ENCODE assay signal across 8 cellular contexts in genomic region chr12:48815281-48816110, GRCh38. TPM values are rescaled to one million over a fixed set of nuclear protein-coding genes. Genes with fewer than 3 reads are reported as not detected.
A peak's percentile ranks its signal among the peaks of the same experiment; 100 is the strongest.
DNase-seq lines count a peak whose midpoint lies in the region; ATAC-seq and TF ChIP-seq lines count a peak whose summit lies in the region.

No MANE protein-coding gene starts in this region.

- peak overlapping the region; percentile 95 for H3K14ac ChIP-seq in IMR-90 (replicated peaks; ENCODE audit: low read depth, low read length)

- no peaks in the 10 kb centered on the region for H3K36me3 Mint-ChIP-seq in osteocyte (ENCODE audit: unreplicated experiment)

- H3K4me2 ChIP-seq in IMR-90 (ENCODE audit: low read depth, low read length) (peak overlapping the region; percentile 65), OCI-LY7 (ENCODE audit: low read length) (peak overlapping the region; percentile 78)

- no peaks in the 10 kb centered on the region for H3K9me3 ChIP-seq in IMR-90 (ENCODE audit: control insufficient read depth, insufficient read depth, low read length)
- H3K9me3 ChIP-seq in OCI-LY7 (ENCODE audit: low read length) = no peaks in the 10 kb centered on the region
- H3K9me3 ChIP-seq in adrenal gland (replicated peaks in 1 of 3) = no peaks in the 10 kb centered on the region

- TF ChIP-seq POLR2A in IMR-90 (IDR thresholded peaks at IDR 0.05; ENCODE audit: low read depth, low read length) = no peak
- TF ChIP-seq POLR2A in adrenal gland (IDR thresholded peaks at IDR 0.05) = peak in 1 of 2 donors; percentile 64

- peak overlapping the region; percentile 94 for H2AK9ac ChIP-seq in IMR-90 (replicated peaks; ENCODE audit: low read depth, low read length, poor library complexity)

- peaks cover 43 to 84% of the 10 kb centered on the region in 2 experiments for H3K79me1 ChIP-seq in IMR-90 (ENCODE audit: low read depth in 1 of 2, low read length in 2 of 2)

- H3K27ac ChIP-seq in IMR-90 (ENCODE audit: insufficient read depth, low read length) (peak overlapping the region; percentile 97), OCI-LY7 (ENCODE audit: low read depth, low read length, poor library complexity, severe bottlenecking) (peak overlapping the region; percentile 60), adrenal gland (peak overlapping the region; percentile 9 to 90 (median 77))

- no peaks in the 10 kb centered on the region for H3K9me3 Mint-ChIP-seq in osteocyte (ENCODE audit: unreplicated experiment)

- H2AFZ ChIP-seq in IMR-90 (replicated peaks; ENCODE audit: low read length, poor library complexity) = peak overlapping the region; percentile 96
- peak overlapping the region; percentile 82 for H2AFZ ChIP-seq in OCI-LY7 (ENCODE audit: low read length)

- H3K18ac ChIP-seq in IMR-90 (ENCODE audit: low read depth, low read length) = peak overlapping the region; percentile 56

- 1% methylated on average over 15 of the region's 37 CpGs; no CpG with 5 or more reads in 1 of the 2 experiments for WGBS in IMR-90 (ENCODE audit: extremely low coverage in 2 of 2, insufficient read length in 1 of 2), 2 experiments
- 1 to 2% (median 2%) methylated on average over 21 to 37 of the region's 37 CpGs for WGBS in adrenal gland, 4 donors

- dilution Hi-C loops in IMR-90 (cut with HindIII; ENCODE audit: low sequenced_read_pairs, unreplicated experiment) = no loop called here

- H3K9me1 ChIP-seq in IMR-90 (ENCODE audit: insufficient read depth, low read length) = peaks cover 34% of the 10 kb centered on the region

- DNase-seq in COR-L47 (lab: John Stamatoyannopoulos, UW) = peak; percentile 78
- DNase-seq in IMR-90 = peak; percentile 78
- DNase-seq in OCI-LY7 (ENCODE audit: low spot score) = peak; percentile 53
- DNase-seq in adrenal gland = peak; percentile 70 to 85 (median 81)
- peak; percentile 86 for DNase-seq in cardiac septum (ENCODE audit: low spot score)
- DNase-seq in osteocyte (ENCODE audit: extremely low spot score, unreplicated experiment) = peak; percentile 92

- H3K4me1 ChIP-seq in IMR-90 (ENCODE audit: control insufficient read depth, insufficient read depth, low read length) (peaks cover 38% of the 10 kb centered on the region), OCI-LY7 (ENCODE audit: insufficient read depth, low read length, poor library complexity, severe bottlenecking) (peaks cover 27% of the 10 kb centered on the region), adrenal gland (replicated peaks in 1 of 2) (peaks cover 24 to 32% of the 10 kb centered on the region in 2 donors)

- intact Hi-C loops in IMR-90 (cut with micrococcal nuclease) = no loop called here
- intact Hi-C loops in OCI-LY7 (cut with micrococcal nuclease; ENCODE audit: unreplicated experiment) = loop anchor here (2.0 kb wide), 1 partner anchor 37 kb away; the partner anchor contains the start of gene DDX23
- intact Hi-C loops in adrenal gland (cut with DNase I) = no loop called here
- intact Hi-C loops in cardiac septum (cut with DNase I) = no loop called here

- H3K9ac ChIP-seq in IMR-90 (ENCODE audit: low read depth, low read length) = peak overlapping the region; percentile 93

- H3K4me3 Mint-ChIP-seq in osteocyte (ENCODE audit: unreplicated experiment) = peak overlapping the region; percentile 97

- H3K4me3 ChIP-seq in IMR-90 (ENCODE audit: insufficient read depth, low read depth, low read length) = peak overlapping the region; percentile 55
- H3K4me3 ChIP-seq in OCI-LY7 (ENCODE audit: low read depth, low read length, poor library complexity, severe bottlenecking) = peak overlapping the region; percentile 72
- H3K4me3 ChIP-seq in adrenal gland = peak overlapping the region; percentile 74 to 88 (median 78)

- BruUV-seq in IMR-90 (replicated peaks; lab: Mats Ljungman, UMichigan) (no TSS peak), OCI-LY7 (replicated peaks; lab: Mats Ljungman, UMichigan) (no TSS peak)

- peak overlapping the region; percentile 98 for H3K27ac Mint-ChIP-seq in osteocyte (ENCODE audit: unreplicated experiment)

- H2BK15ac ChIP-seq in IMR-90 (ENCODE audit: low read depth, low read length) = peak overlapping the region; percentile 16; the same call in 1 of the 3 replicates

- peak overlapping the region; percentile 94 for H3K4ac ChIP-seq in IMR-90 (ENCODE audit: low read depth, low read length)

- no peaks in the 10 kb centered on the region for H3K27me3 Mint-ChIP-seq in osteocyte (ENCODE audit: unreplicated experiment)

- H3K79me2 ChIP-seq in OCI-LY7 (ENCODE audit: insufficient read depth, low read depth, low read length) = no peaks in the 10 kb centered on the region

- peak overlapping the region; percentile 95 for H3K56ac ChIP-seq in IMR-90 (ENCODE audit: extremely low read depth, insufficient read depth, low read length)

- no peak for TF ChIP-seq RAD21 in IMR-90 (IDR thresholded peaks at IDR 0.05; ENCODE audit: low read length)

- no peaks in the 10 kb centered on the region; the same call in 1 of the 2 replicates for H3K36me3 ChIP-seq in IMR-90 (ENCODE audit: control insufficient read depth, insufficient read depth, low read length)
- no peaks in the 10 kb centered on the region for H3K36me3 ChIP-seq in OCI-LY7 (ENCODE audit: insufficient read depth, low read length)
- H3K36me3 ChIP-seq in adrenal gland (replicated peaks in 1 of 2) = no peaks in the 10 kb centered on the region

- no peaks in the 10 kb centered on the region for H3K27me3 ChIP-seq in IMR-90 (ENCODE audit: control insufficient read depth, insufficient read depth, low read length)
- H3K27me3 ChIP-seq in adrenal gland = no peaks in the 10 kb centered on the region

- H4K20me1 ChIP-seq in IMR-90 (ENCODE audit: insufficient read depth, low read length) (0 out of 2 replicates have a peak, but pooled peaks cover 4% of the 10 kb centered on the region), OCI-LY7 (ENCODE audit: insufficient read depth, low read length) (no peaks in the 10 kb centered on the region)

- H4K5ac ChIP-seq in IMR-90 (ENCODE audit: low read depth, low read length) = peak overlapping the region; percentile 29

- POLR2A ChIA-PET in IMR-90 (lab: Charles Lee; ENCODE audit: unreplicated experiment) (interaction anchor here (0.7 kb wide), 1 partner anchor 17 kb away, joined by 3 read pairs; no protein-coding TSS in a partner anchor), OCI-LY7 (lab: Charles Lee) (interaction anchor here (0.6 to 1.6 kb wide), 7 partner anchors 37 to 375 kb away, joined by 3 to 9 read pairs (median 3); partner anchors contain the start of genes CCNT1, DDX23 and RND1)

- H2BK5ac ChIP-seq in IMR-90 (ENCODE audit: low read depth, low read length, poor library complexity, severe bottlenecking) = peak overlapping the region; percentile 95

- H2AK5ac ChIP-seq in IMR-90 (ENCODE audit: low read depth, low read length) = peak overlapping the region; percentile 99

- TF ChIP-seq CTCF in IMR-90 (conservative IDR thresholded peaks at IDR 0.05; ENCODE audit: low read depth, low read length) = no peak
- no peak for TF ChIP-seq CTCF in OCI-LY7 (conservative IDR thresholded peaks at IDR 0.05; ENCODE audit: low read length)
- no peak for TF ChIP-seq CTCF in adrenal gland (IDR thresholded peaks at IDR 0.05)
- no peak for TF ChIP-seq CTCF in osteocyte (IDR thresholded peaks at IDR 0.05)

- H3K4me1 Mint-ChIP-seq in osteocyte (ENCODE audit: unreplicated experiment) = peaks cover 70% of the 10 kb centered on the region

- no peak overlapping the region for H2BK20ac ChIP-seq in IMR-90 (ENCODE audit: low read depth, low read length)

- H3K23ac ChIP-seq in IMR-90 (ENCODE audit: low read depth, low read length) = peak overlapping the region; percentile 81

- peak overlapping the region; percentile 43 for H2BK120ac ChIP-seq in IMR-90 (ENCODE audit: low read depth, low read length)

- in situ Hi-C loops in IMR-90 (cut with MboI; ENCODE audit: low sequenced_read_pairs) = no loop called here

- ATAC-seq in GM19455 (IDR thresholded peaks at IDR 0.05; ENCODE audit: unreplicated experiment) (peak; percentile 30), IMR-90 (ENCODE audit: low read depth) (peak; percentile 47), HG03469 (IDR thresholded peaks at IDR 0.05; ENCODE audit: unreplicated experiment) (no peak)

- peak overlapping the region; percentile 95 for H4K91ac ChIP-seq in IMR-90 (ENCODE audit: insufficient read depth, low read depth, low read length)

- no peaks in the 10 kb centered on the region for H3K9me2 ChIP-seq in OCI-LY7 (ENCODE audit: insufficient read depth, low read length)

- CTCF ChIA-PET in IMR-90 (lab: Yijun Ruan, JAX) = interaction anchor here (0.5 to 3.1 kb wide), 9 partner anchors 11 to 165 kb away, joined by 3 to 11 read pairs (median 5); no protein-coding TSS in a partner anchor
- CTCF ChIA-PET in OCI-LY7 (lab: Charles Lee; ENCODE audit: unreplicated experiment) = interaction anchor here (0.6 to 2.1 kb wide), 8 partner anchors 9 to 181 kb away, joined by 3 to 6 read pairs (median 4); no protein-coding TSS in a partner anchor

- H4K8ac ChIP-seq in IMR-90 (ENCODE audit: low read depth in 2 of 2, low read length in 2 of 2) = peak overlapping the region; percentile 17 to 98; a peak in 3 of 4 replicates

RNA-seq across cellular contexts. Expression of gene CACNB3, which starts 2.8 kb away (rescaled TPM):
- total RNA-seq in IMR-90 (2012; rRNA removed) = 15.3 and 18.1 TPM in 2 replicates
- polyA plus RNA-seq in IMR-90 (2012; rRNA removed) = 45.1 and 45.2 TPM in 2 replicates
- polyA plus RNA-seq in IMR-90 (2012; cell fraction: cytosol; rRNA removed) = 24.5 and 40.0 TPM in 2 replicates
- 227 and 302 TPM in 2 replicates for polyA plus RNA-seq in IMR-90 (2012; cell fraction: nucleus; rRNA removed; ENCODE audit: low replicate concordance)
- 5.6 and 5.9 TPM in 2 replicates for total RNA-seq in OCI-LY7 (2014; rRNA removed; shearing (Covaris generic))
- 20.6 and 23.0 TPM in 2 replicates for total RNA-seq in OCI-LY7 (2022)
- 10 to 100 TPM in 1 of 8 donors, 1 to 10 TPM in 7; 3.9 to 11.0 (median 5.9) TPM for total RNA-seq in adrenal gland
- 10 to 100 TPM in 2 of 3 donors, 1 to 10 TPM in 1; 4.4 to 19.5 (median 11.3) TPM for polyA plus RNA-seq in adrenal gland
- total RNA-seq in cardiac septum = 9.2 TPM
- 66.5 and 83.3 TPM in 2 replicates for total RNA-seq in osteocyte

RNA-seq across cellular contexts. Expression of gene ADCY6, which starts 26.6 kb away (rescaled TPM):
- total RNA-seq in IMR-90 (2012; rRNA removed) (18.1 and 18.5 TPM in 2 replicates), OCI-LY7 (2022) (not detected in 2 replicates), adrenal gland (10 to 100 TPM; 21.8 to 44.0 (median 29.6) TPM), cardiac septum (195 TPM), osteocyte (71.7 and 71.9 TPM in 2 replicates)
- polyA plus RNA-seq in IMR-90 (2012; rRNA removed) (34.4 and 35.1 TPM in 2 replicates), adrenal gland (10 to 100 TPM; 20.8 to 55.3 (median 34.3) TPM)
- 26.6 and 34.5 TPM in 2 replicates for polyA plus RNA-seq in IMR-90 (2012; cell fraction: cytosol; rRNA removed)
- polyA plus RNA-seq in IMR-90 (2012; cell fraction: nucleus; rRNA removed; ENCODE audit: low replicate concordance) = 171 and 194 TPM in 2 replicates
- total RNA-seq in OCI-LY7 (2014; rRNA removed; shearing (Covaris generic)) = not detected in 2 replicates

RNA-seq across cellular contexts. Expression of gene DDX23, which starts 36.5 kb away (rescaled TPM):
- total RNA-seq in IMR-90 (2012; rRNA removed) (81.9 and 92.5 TPM in 2 replicates), OCI-LY7 (2022) (103 and 119 TPM in 2 replicates), adrenal gland (10 to 100 TPM; 47.1 to 75.9 (median 66.6) TPM), cardiac septum (33.3 TPM), osteocyte (67.3 and 72.2 TPM in 2 replicates)
- polyA plus RNA-seq in IMR-90 (2012; rRNA removed) (59.1 and 61.8 TPM in 2 replicates), adrenal gland (10 to 100 TPM; 39.0 to 67.7 (median 46.3) TPM)
- polyA plus RNA-seq in IMR-90 (2012; cell fraction: cytosol; rRNA removed) = 26.3 and 32.9 TPM in 2 replicates
- polyA plus RNA-seq in IMR-90 (2012; cell fraction: nucleus; rRNA removed; ENCODE audit: low replicate concordance) = 69.4 and 141 TPM in 2 replicates
- total RNA-seq in OCI-LY7 (2014; rRNA removed; shearing (Covaris generic)) = 91.1 and 101 TPM in 2 replicates

RNA-seq across cellular contexts. Expression of gene RND1, which starts 50.2 kb away (rescaled TPM):
- total RNA-seq in IMR-90 (2012; rRNA removed) (under 0.01 TPM in 1 of 2 replicates, not detected in the other), OCI-LY7 (2022) (12.7 and 13.9 TPM in 2 replicates), adrenal gland (under 1 TPM in 3 of 8 donors, not detected in 5; 0.42 to 0.50 (median 0.43) TPM), cardiac septum (0.62 TPM), osteocyte (0.89 and 1.0 TPM in 2 replicates)
- polyA plus RNA-seq in IMR-90 (2012; rRNA removed) (0.21 and 0.26 TPM in 2 replicates), adrenal gland (1 to 10 TPM in 1 of 3 donors, under 1 TPM in 2; 0.20 to 2.9 (median 0.72) TPM)
- 0.13 and 0.62 TPM in 2 replicates for polyA plus RNA-seq in IMR-90 (2012; cell fraction: cytosol; rRNA removed)
- 0.17 and 0.31 TPM in 2 replicates for polyA plus RNA-seq in IMR-90 (2012; cell fraction: nucleus; rRNA removed; ENCODE audit: low replicate concordance)
- 6.5 and 7.3 TPM in 2 replicates for total RNA-seq in OCI-LY7 (2014; rRNA removed; shearing (Covaris generic))

Comparison
In these comparisons a context has a peak if more than half of its experiments do, and no peak if none do; other contexts are left out.
1. RNA of gene ADCY6, which starts 26.6 kb away (total RNA-seq): 195 TPM in cardiac septum (single experiment), 71.7 to 71.9 TPM in osteocyte, 21.8 to 44.0 TPM in adrenal gland and 18.1 to 18.5 TPM in IMR-90; not detected in OCI-LY7; every median in the first group is over 10 times any median in the second.
2. Peak in every context shown above with its lines, with median percentiles within 50 percentile points of each other: DNase-seq, H3K27ac ChIP-seq and H3K4me3 ChIP-seq.